ENCODE assay signal across 14 cellular contexts in genomic region chr16:88086571-88087516, GRCh38.
DNase-seq lines count a peak whose midpoint lies in the region; ATAC-seq and TF ChIP-seq lines count a peak whose summit lies in the region.
"Had no signal": no experiment of that assay in that cellular context is flagged by ENCODE, and none has a peak within 500 bp of the region (broad histone marks: within the 10 kb centered on the region; RNA-seq: fewer than 3 reads in every experiment).

No MANE protein-coding gene starts in this region.

- peak overlapping the region in 1 of 2 experiments; percentile 59 for H3K4me3 ChIP-seq in mesenchymal stem cell (ENCODE audit: insufficient read depth in 1 of 2, low read depth in 1 of 2, low read length in 2 of 2)
- peak overlapping the region in 1 of 2 donors; percentile 0 for H3K4me3 ChIP-seq in vagina
- H3K4me3 ChIP-seq: GM23338, Peyer's patch had no signal

- H3K4me2 ChIP-seq in mesenchymal stem cell (ENCODE audit: low read length, poor library complexity, severe bottlenecking), result no peak overlapping the region
- H3K4me2 ChIP-seq: GM23338 had no signal

- H4K91ac ChIP-seq in mesenchymal stem cell (ENCODE audit: low read length), result no peak overlapping the region

- H3K4me1 Mint-ChIP-seq in stimulated activated naive CD8-positive, alpha-beta T cell treated with anti-CD3 and anti-CD28 coated beads, Interleukin-15, amount 100 ng/mL, for 72 hours, result no peaks in the 10 kb centered on the region
- no peaks in the 10 kb centered on the region for H3K4me1 Mint-ChIP-seq in activated T-helper 17 cell treated with anti-CD3 and anti-CD28 coated beads, Interleukin-2, amount 50 U/mL, for 72 hours

- H3K36me3 ChIP-seq in mesenchymal stem cell (ENCODE audit: control insufficient read depth in 1 of 2, insufficient read depth in 2 of 2, low read depth in 1 of 2, low read length in 2 of 2) (peaks cover 6 to 13% of the 10 kb centered on the region in 2 experiments), vagina (no peaks in the 10 kb centered on the region)

- H3K4me3 Mint-ChIP-seq in stimulated activated naive CD8-positive, alpha-beta T cell treated with anti-CD3 and anti-CD28 coated beads, Interleukin-15, amount 100 ng/mL, for 72 hours, result no peak overlapping the region
- no peak overlapping the region for H3K4me3 Mint-ChIP-seq in activated T-helper 17 cell treated with anti-CD3 and anti-CD28 coated beads, Interleukin-2, amount 50 U/mL, for 72 hours
- H3K4me3 Mint-ChIP-seq: GM23338 had no signal

- H4K8ac ChIP-seq in mesenchymal stem cell (ENCODE audit: low read length), result no peak overlapping the region

- intact Hi-C loops in vagina (cut with DNase I), result no loop called here

- ATAC-seq in stimulated activated naive CD8-positive, alpha-beta T cell treated with anti-CD3 and anti-CD28 coated beads, Interleukin-15, amount 100 ng/mL, for 72 hours, result peak; percentile 37
- no peak for ATAC-seq in stimulated activated naive CD8-positive, alpha-beta T cell treated with anti-CD3 and anti-CD28 coated beads, Interleukin-15, Interleukin-2, amounts not matched to agents 100 U/mL and 50 U/mL, for 24 hours
- ATAC-seq in activated T-helper 17 cell treated with anti-CD3 and anti-CD28 coated beads, Interleukin-2, amount 50 U/mL, for 72 hours (replicated peaks), result no peak
- ATAC-seq in GM21528 (IDR thresholded peaks at IDR 0.05; ENCODE audit: low FRiP score, unreplicated experiment), result no peak
- no peak for ATAC-seq in HG03442 (IDR thresholded peaks at IDR 0.05; ENCODE audit: unreplicated experiment)
- ATAC-seq: GM23338 had no signal

- H3K27me3 Mint-ChIP-seq in stimulated activated naive CD8-positive, alpha-beta T cell treated with anti-CD3 and anti-CD28 coated beads, Interleukin-15, amount 100 ng/mL, for 72 hours, result no peaks in the 10 kb centered on the region
- no peaks in the 10 kb centered on the region for H3K27me3 Mint-ChIP-seq in activated T-helper 17 cell treated with anti-CD3 and anti-CD28 coated beads, Interleukin-2, amount 50 U/mL, for 72 hours

- no peak overlapping the region for H2BK120ac ChIP-seq in mesenchymal stem cell (ENCODE audit: low read depth, low read length)

- no peaks in the 10 kb centered on the region for H3K36me3 Mint-ChIP-seq in activated T-helper 17 cell treated with anti-CD3 and anti-CD28 coated beads, Interleukin-2, amount 50 U/mL, for 72 hours (ENCODE audit: low read depth)

- H2AFZ ChIP-seq in mesenchymal stem cell (ENCODE audit: low read depth, low read length), result no peak overlapping the region
- H2AFZ ChIP-seq: GM23338 had no signal

- H2BK15ac ChIP-seq in mesenchymal stem cell (ENCODE audit: low read depth, poor library complexity, severe bottlenecking), result no peak overlapping the region

- H2AK5ac ChIP-seq in mesenchymal stem cell (ENCODE audit: low read length, severe bottlenecking), result no peak overlapping the region

- no peak overlapping the region for H3K23ac ChIP-seq in mesenchymal stem cell (ENCODE audit: low read length in 2 of 2)

- 95% methylated on average over 27 of the region's 34 CpGs for WGBS in mesenchymal stem cell

- no peak overlapping the region for H3K27ac ChIP-seq in mesenchymal stem cell (ENCODE audit: low read length, poor library complexity, severe bottlenecking)
- H3K27ac ChIP-seq in vagina, result peak overlapping the region; percentile 82
- H3K27ac ChIP-seq: Peyer's patch had no signal

- no peak overlapping the region for H2BK5ac ChIP-seq in mesenchymal stem cell (ENCODE audit: low read depth, low read length, poor library complexity, severe bottlenecking)

- no peak overlapping the region for H3K4ac ChIP-seq in mesenchymal stem cell (ENCODE audit: low read depth in 1 of 2, low read length in 2 of 2)

- no peak for TF ChIP-seq POLR2A in vagina (IDR thresholded peaks at IDR 0.05)

- H3K14ac ChIP-seq in mesenchymal stem cell (ENCODE audit: low read length in 2 of 2), result no peak overlapping the region

- H3K79me1 ChIP-seq in mesenchymal stem cell (replicated peaks; ENCODE audit: low read length, poor library complexity, severe bottlenecking), result no peaks in the 10 kb centered on the region

- H3K9ac ChIP-seq in mesenchymal stem cell (ENCODE audit: low read length), result peak overlapping the region; percentile 33

- H3K4me1 ChIP-seq in mesenchymal stem cell (ENCODE audit: control insufficient read depth, insufficient read depth, low read depth, low read length) (no peaks in the 10 kb centered on the region), vagina (peaks cover 14% of the 10 kb centered on the region)
- H3K4me1 ChIP-seq: Caco-2, Peyer's patch had no signal

- no peak overlapping the region for H3K27ac Mint-ChIP-seq in stimulated activated naive CD8-positive, alpha-beta T cell treated with anti-CD3 and anti-CD28 coated beads, Interleukin-15, amount 100 ng/mL, for 72 hours
- peak overlapping the region; percentile 30 for H3K27ac Mint-ChIP-seq in activated T-helper 17 cell treated with anti-CD3 and anti-CD28 coated beads, Interleukin-2, amount 50 U/mL, for 72 hours
- H3K27ac Mint-ChIP-seq: GM23338 had no signal

- no peak for TF ChIP-seq CTCF in vagina (IDR thresholded peaks at IDR 0.05)

- peaks cover 0 to 23% of the 10 kb centered on the region in 2 experiments for H3K27me3 ChIP-seq in mesenchymal stem cell (ENCODE audit: control insufficient read depth in 1 of 2, insufficient read depth in 1 of 2, low read length in 2 of 2)
- no peaks in the 10 kb centered on the region for H3K27me3 ChIP-seq in vagina
- H3K27me3 ChIP-seq: Peyer's patch had no signal

- H2BK12ac ChIP-seq in mesenchymal stem cell (ENCODE audit: low read length in 2 of 2), result no peak overlapping the region

- H3K9me3 ChIP-seq in mesenchymal stem cell (ENCODE audit: control insufficient read depth, low read length) (no peaks in the 10 kb centered on the region), vagina (no peaks in the 10 kb centered on the region)
- H3K9me3 ChIP-seq: Caco-2, Peyer's patch had no signal

- no peaks in the 10 kb centered on the region for H3K9me3 Mint-ChIP-seq in stimulated activated naive CD8-positive, alpha-beta T cell treated with anti-CD3 and anti-CD28 coated beads, Interleukin-15, amount 100 ng/mL, for 72 hours
- no peaks in the 10 kb centered on the region for H3K9me3 Mint-ChIP-seq in activated T-helper 17 cell treated with anti-CD3 and anti-CD28 coated beads, Interleukin-2, amount 50 U/mL, for 72 hours
- H3K9me3 Mint-ChIP-seq: GM23338 had no signal

- DNase-seq in stimulated activated naive CD8-positive, alpha-beta T cell treated with anti-CD3 and anti-CD28 coated beads, Interleukin-15, amount 100 ng/mL, for 72 hours, result no peak
- DNase-seq in stimulated activated naive CD8-positive, alpha-beta T cell treated with anti-CD3 and anti-CD28 coated beads, Interleukin-15, Interleukin-2, amounts not matched to agents 100 U/mL and 50 U/mL, for 24 hours, result no peak
- no peak for DNase-seq in mesenchymal stem cell
- no peak for DNase-seq in vagina (ENCODE audit: extremely low spot score in 2 of 2)
- DNase-seq in middle frontal gyrus (ENCODE audit: extremely low spot score, low spot score), result no peak
- DNase-seq: Caco-2, DMS53, NCI-H2029, NCI-H510A treated with DMSO at 0.1 percent for 48 hours, Peyer's patch had no signal

- peak overlapping the region in 1 of 2 experiments; percentile 50 for H3K18ac ChIP-seq in mesenchymal stem cell (ENCODE audit: low read depth in 1 of 2, low read length in 2 of 2)
